Comparison of ENCODE assay signal across 14 cellular contexts in genomic region chr15:90936823-90937222, GRCh38. TPM values are rescaled to one million over a fixed set of nuclear protein-coding genes. Genes with fewer than 3 reads are reported as not detected.
DNase-seq lines count a peak whose midpoint lies in the region; ATAC-seq and TF ChIP-seq lines count a peak whose summit lies in the region.
"Had no signal": no experiment of that assay in that cellular context is flagged by ENCODE, and none has a peak within 500 bp of the region (broad histone marks: within the 10 kb centered on the region; RNA-seq: fewer than 3 reads in every experiment).

No MANE protein-coding gene starts in this region.

- no peaks in the 10 kb centered on the region for H3K27me3 Mint-ChIP-seq in stimulated activated naive CD8-positive, alpha-beta T cell treated with anti-CD3 and anti-CD28 coated beads, Interleukin-15, Interleukin-2, amounts not matched to agents 100 ng/mL and 50 ng/mL, for 24 hours
- H3K27me3 Mint-ChIP-seq in activated CD4-positive, alpha-beta memory T cell treated with anti-CD3 and anti-CD28 coated beads for 36 hours: no peaks in the 10 kb centered on the region

- peak overlapping the region; percentile 83 for H3K4me3 Mint-ChIP-seq in stimulated activated naive CD8-positive, alpha-beta T cell treated with anti-CD3 and anti-CD28 coated beads, Interleukin-15, Interleukin-2, amounts not matched to agents 100 ng/mL and 50 ng/mL, for 24 hours
- H3K4me3 Mint-ChIP-seq in activated CD4-positive, alpha-beta memory T cell treated with anti-CD3 and anti-CD28 coated beads for 36 hours: peak overlapping the region; percentile 84

- no peak for DNase-seq in stimulated activated naive CD8-positive, alpha-beta T cell treated with anti-CD3 and anti-CD28 coated beads, Interleukin-15, Interleukin-2, amounts not matched to agents 100 U/mL and 50 U/mL, for 24 hours
- no peak for DNase-seq in activated CD4-positive, alpha-beta memory T cell treated with anti-CD3 and anti-CD28 coated beads for 36 hours
- DNase-seq in hepatocyte (ENCODE audit: low spot score) (no peak), DMS53 (lab: John Stamatoyannopoulos, UW) (no peak), SKM-1 (lab: John Stamatoyannopoulos, UW; ENCODE audit: unreplicated experiment) (no peak)
- DNase-seq: amygdala; GOT3; NCI-H1048; NCI-H446; stimulated activated CD4-positive, alpha-beta T cell treated with anti-CD3 and anti-CD28 coated beads, Interleukin-15, amount 100 ng/mL, for 24 hours had no signal

- no peak for ATAC-seq in stimulated activated naive CD8-positive, alpha-beta T cell treated with anti-CD3 and anti-CD28 coated beads, Interleukin-15, Interleukin-2, amounts not matched to agents 100 U/mL and 50 U/mL, for 24 hours
- ATAC-seq in GM18511 (IDR thresholded peaks at IDR 0.05; ENCODE audit: unreplicated experiment) (no peak), GM21717 (IDR thresholded peaks at IDR 0.05; ENCODE audit: unreplicated experiment) (no peak)

- POLR2A ChIA-PET in activated CD4-positive, alpha-beta memory T cell treated with anti-CD3 and anti-CD28 coated beads for 36 hours (lab: Charles Lee): no interaction called here

- peak overlapping the region; percentile 100 for H3K4me2 ChIP-seq in hepatocyte

- peaks cover 29% of the 10 kb centered on the region for H3K4me1 Mint-ChIP-seq in stimulated activated naive CD8-positive, alpha-beta T cell treated with anti-CD3 and anti-CD28 coated beads, Interleukin-15, Interleukin-2, amounts not matched to agents 100 ng/mL and 50 ng/mL, for 24 hours (ENCODE audit: low read depth)
- peaks cover 23% of the 10 kb centered on the region for H3K4me1 Mint-ChIP-seq in activated CD4-positive, alpha-beta memory T cell treated with anti-CD3 and anti-CD28 coated beads for 36 hours (ENCODE audit: low read depth)

- no peaks in the 10 kb centered on the region for H3K27me3 ChIP-seq in hepatocyte

- H3K36me3 ChIP-seq in hepatocyte (replicated peaks; ENCODE audit: insufficient read depth, low read depth): no peaks in the 10 kb centered on the region

- no peak overlapping the region for H3K4me3 ChIP-seq in hepatocyte

- H2AFZ ChIP-seq in hepatocyte: no peak overlapping the region

- no peak overlapping the region for H3K27ac ChIP-seq in hepatocyte

- no peaks in the 10 kb centered on the region for H3K9me2 ChIP-seq in hepatocyte (replicated peaks; ENCODE audit: insufficient read depth)

- no peaks in the 10 kb centered on the region for H3K9me3 Mint-ChIP-seq in stimulated activated naive CD8-positive, alpha-beta T cell treated with anti-CD3 and anti-CD28 coated beads, Interleukin-15, Interleukin-2, amounts not matched to agents 100 ng/mL and 50 ng/mL, for 24 hours
- no peaks in the 10 kb centered on the region for H3K9me3 Mint-ChIP-seq in activated CD4-positive, alpha-beta memory T cell treated with anti-CD3 and anti-CD28 coated beads for 36 hours
- H3K9me3 Mint-ChIP-seq: CD14-positive monocyte had no signal

- H3K9me3 ChIP-seq in hepatocyte (ENCODE audit: low read depth): no peaks in the 10 kb centered on the region

- no peak overlapping the region for H3K27ac Mint-ChIP-seq in stimulated activated naive CD8-positive, alpha-beta T cell treated with anti-CD3 and anti-CD28 coated beads, Interleukin-15, Interleukin-2, amounts not matched to agents 100 ng/mL and 50 ng/mL, for 24 hours
- no peak overlapping the region for H3K27ac Mint-ChIP-seq in activated CD4-positive, alpha-beta memory T cell treated with anti-CD3 and anti-CD28 coated beads for 36 hours

- H3K36me3 Mint-ChIP-seq in stimulated activated naive CD8-positive, alpha-beta T cell treated with anti-CD3 and anti-CD28 coated beads, Interleukin-15, Interleukin-2, amounts not matched to agents 100 ng/mL and 50 ng/mL, for 24 hours (ENCODE audit: low read depth): peaks cover 37% of the 10 kb centered on the region
- H3K36me3 Mint-ChIP-seq in activated CD4-positive, alpha-beta memory T cell treated with anti-CD3 and anti-CD28 coated beads for 36 hours: peaks cover 30% of the 10 kb centered on the region

- H3K4me1 ChIP-seq in hepatocyte (ENCODE audit: insufficient read depth): peaks cover 11% of the 10 kb centered on the region

- peaks cover 23% of the 10 kb centered on the region for H3K79me2 ChIP-seq in hepatocyte

- no peak for TF ChIP-seq CTCF in hepatocyte (IDR thresholded peaks at IDR 0.05; ENCODE audit: poor library complexity)

- WGBS in hepatocyte (ENCODE audit: low lambda C conversion rate, missing lambda C conversion rate): 78% methylated on average over 1 of the region's 1 CpG

- H4K20me1 ChIP-seq in hepatocyte (ENCODE audit: insufficient read depth, poor library complexity, severe bottlenecking): no peaks in the 10 kb centered on the region

- intact Hi-C loops in activated CD4-positive, alpha-beta memory T cell treated with anti-CD3 and anti-CD28 coated beads for 36 hours (cut with micrococcal nuclease): loop anchor here (10.0 kb wide), 2 partner anchors 918 to 1042 kb away; partner anchors contain the start of genes AP3S2 and SLCO3A1

- CTCF ChIA-PET in activated CD4-positive, alpha-beta memory T cell treated with anti-CD3 and anti-CD28 coated beads for 36 hours (lab: Charles Lee): interaction anchor here (4.0 to 9.4 kb wide), 3 partner anchors 20 to 289 kb away, joined by 15 to 231 read pairs (median 41); partner anchors contain the start of gene MAN2A2

RNA-seq across cellular contexts. Expression of gene UNC45A, which starts 1.7 kb away (rescaled TPM):
- 10 to 100 TPM; 71.1 to 74.3 TPM for total RNA-seq in activated CD4-positive, alpha-beta memory T cell treated with anti-CD3 and anti-CD28 coated beads for 36 hours
- total RNA-seq in hepatocyte: 55.2 and 69.8 TPM in 2 replicates
- 55.3 and 63.3 TPM in 2 replicates for polyA plus RNA-seq in hepatocyte

RNA-seq across cellular contexts. Expression of gene HDDC3, which starts 4.5 kb away (rescaled TPM):
- 10 to 100 TPM; 45.0 to 45.8 TPM for total RNA-seq in activated CD4-positive, alpha-beta memory T cell treated with anti-CD3 and anti-CD28 coated beads for 36 hours
- 15.4 and 17.5 TPM in 2 replicates for total RNA-seq in hepatocyte
- polyA plus RNA-seq in hepatocyte: 13.0 and 20.0 TPM in 2 replicates

RNA-seq across cellular contexts. Expression of gene RCCD1, which starts 17.9 kb away (rescaled TPM):
- total RNA-seq in activated CD4-positive, alpha-beta memory T cell treated with anti-CD3 and anti-CD28 coated beads for 36 hours: 10 to 100 TPM; 39.9 to 41.4 TPM
- 5.3 and 9.5 TPM in 2 replicates for total RNA-seq in hepatocyte
- 9.4 and 11.2 TPM in 2 replicates for polyA plus RNA-seq in hepatocyte

RNA-seq across cellular contexts. Expression of gene MAN2A2, which starts 33.7 kb away (rescaled TPM):
- 10 to 100 TPM; 98.1 to 99.2 TPM for total RNA-seq in activated CD4-positive, alpha-beta memory T cell treated with anti-CD3 and anti-CD28 coated beads for 36 hours
- total RNA-seq in hepatocyte: 8.3 and 11.2 TPM in 2 replicates
- 32.7 and 44.5 TPM in 2 replicates for polyA plus RNA-seq in hepatocyte

RNA-seq across cellular contexts. Expression of gene FES, which starts 52.5 kb away (rescaled TPM):
- 10 to 100 TPM; 18.0 to 21.1 TPM for total RNA-seq in activated CD4-positive, alpha-beta memory T cell treated with anti-CD3 and anti-CD28 coated beads for 36 hours
- 5.7 and 13.5 TPM in 2 replicates for total RNA-seq in hepatocyte
- 7.3 and 11.0 TPM in 2 replicates for polyA plus RNA-seq in hepatocyte
